28 cellular contexts compared by ENCODE assay signal in genomic region chr3:13473020-13473419, GRCh38.
"Had no signal": no experiment of that assay in that cellular context is flagged by ENCODE, and none has a peak within 500 bp of the region (broad histone marks: within the 10 kb centered on the region; RNA-seq: fewer than 3 reads in every experiment).

No MANE protein-coding gene starts in this region.

- FAIRE-seq: TTC549 had no signal

- H3K36me3 ChIP-seq: cardiac muscle cell, SJCRH30 had no signal

- H3K9me3 ChIP-seq: SJCRH30 had no signal

- ATAC-seq: activated CD4-positive, alpha-beta T cell treated with anti-CD3 and anti-CD28 coated beads for 36 hours; activated CD4-positive, CD25-positive, alpha-beta regulatory T cell treated with anti-CD3 and anti-CD28 coated beads, Interleukin-2, amount 50 U/mL, for 24 hours; activated naive CD8-positive, alpha-beta T cell treated with anti-CD3 and anti-CD28 coated beads, Interleukin-2, amount 50 U/mL, for 24 hours; activated T-cell treated with anti-CD3 and anti-CD28 coated beads, Interleukin-2, amount 50 U/mL, for 4 hours; Panc1 had no signal

- H3K36me3 Mint-ChIP-seq: activated naive CD8-positive, alpha-beta T cell; brain had no signal

- H3K4me1 Mint-ChIP-seq: activated CD4-positive, alpha-beta T cell treated with anti-CD3 and anti-CD28 coated beads for 36 hours; activated CD4-positive, alpha-beta T cell treated with anti-CD3 and anti-CD28 coated beads, Interleukin-2, amount 10 ng/mL, durations not matched to agents 7 days and 5 days had no signal

- H3K27me3 Mint-ChIP-seq: activated CD4-positive, alpha-beta T cell treated with anti-CD3 and anti-CD28 coated beads for 36 hours; activated naive CD8-positive, alpha-beta T cell had no signal

- H3K4me3 ChIP-seq: cardiac muscle cell, SJCRH30, SK-N-MC had no signal

- H3K9me3 Mint-ChIP-seq: activated CD4-positive, alpha-beta T cell treated with anti-CD3 and anti-CD28 coated beads, Interleukin-2, amount 10 ng/mL, durations not matched to agents 7 days and 5 days; activated naive CD4-positive, alpha-beta T cell treated with anti-CD3 and anti-CD28 coated beads for 36 hours; activated naive CD8-positive, alpha-beta T cell treated with anti-CD3 and anti-CD28 coated beads, Interleukin-2, amount 50 U/mL, for 24 hours; activated T-cell treated with anti-CD3 and anti-CD28 coated beads, Interleukin-2, amount 50 U/mL, for 4 hours; activated T-helper 1 cell treated with anti-CD3 and anti-CD28 coated beads, Interleukin-12 subunit alpha, Interleukin-12 subunit beta, Interleukin-2, Interleukin-4 antibody, amounts not matched to agents 30 ng/mL and 10 ng/mL and 1 ng/mL, durations not matched to agents 14 hours and 24 hours and 36 hours had no signal

- H3K4me3 Mint-ChIP-seq: activated CD4-positive, alpha-beta T cell treated with anti-CD3 and anti-CD28 coated beads for 36 hours; activated CD4-positive, alpha-beta T cell treated with anti-CD3 and anti-CD28 coated beads, Interleukin-2, amount 10 ng/mL, durations not matched to agents 7 days and 5 days; activated naive CD4-positive, alpha-beta T cell treated with anti-CD3 and anti-CD28 coated beads for 36 hours; activated naive CD8-positive, alpha-beta T cell; activated naive CD8-positive, alpha-beta T cell treated with anti-CD3 and anti-CD28 coated beads, Interleukin-2, amount 50 U/mL, for 24 hours; activated T-cell treated with anti-CD3 and anti-CD28 coated beads, Interleukin-2, amount 50 U/mL, for 4 hours; activated T-helper 1 cell treated with anti-CD3 and anti-CD28 coated beads, Interleukin-12 subunit alpha, Interleukin-12 subunit beta, Interleukin-2, Interleukin-4 antibody, amounts not matched to agents 30 ng/mL and 10 ng/mL and 1 ng/mL, durations not matched to agents 14 hours and 24 hours and 36 hours; brain had no signal

- H3K27me3 ChIP-seq: cardiac muscle cell, SJCRH30 had no signal

- H3K27ac ChIP-seq: cardiac muscle cell, SJCRH30, SK-N-MC had no signal

- H3K27ac Mint-ChIP-seq: activated CD4-positive, alpha-beta T cell treated with anti-CD3 and anti-CD28 coated beads for 36 hours; activated CD4-positive, alpha-beta T cell treated with anti-CD3 and anti-CD28 coated beads, Interleukin-2, amount 10 ng/mL, durations not matched to agents 7 days and 5 days; activated naive CD4-positive, alpha-beta T cell treated with anti-CD3 and anti-CD28 coated beads for 36 hours; activated naive CD8-positive, alpha-beta T cell; activated naive CD8-positive, alpha-beta T cell treated with anti-CD3 and anti-CD28 coated beads, Interleukin-2, amount 50 U/mL, for 24 hours; activated T-helper 1 cell treated with anti-CD3 and anti-CD28 coated beads, Interleukin-12 subunit alpha, Interleukin-12 subunit beta, Interleukin-2, Interleukin-4 antibody, amounts not matched to agents 30 ng/mL and 10 ng/mL and 1 ng/mL, durations not matched to agents 14 hours and 24 hours and 36 hours; brain had no signal

- DNase-seq: activated CD4-positive, alpha-beta T cell treated with anti-CD3 and anti-CD28 coated beads for 36 hours; activated CD4-positive, alpha-beta T cell treated with anti-CD3 and anti-CD28 coated beads, Interleukin-2, amount 10 ng/mL, durations not matched to agents 7 days and 5 days; activated CD4-positive, alpha-beta T cell treated with anti-CD3 and anti-CD28 coated beads, Interleukin-2, amount 50 U/mL, for 48 hours; activated CD8-positive, alpha-beta memory T cell treated with anti-CD3 and anti-CD28 coated beads, Interleukin-2, amount 50 U/mL, for 4 hours; activated gamma-delta T cell treated with Interleukin-2 at 50 U/mL for 16 hours; activated naive CD4-positive, alpha-beta T cell treated with anti-CD3 and anti-CD28 coated beads for 36 hours; activated naive CD8-positive, alpha-beta T cell treated with anti-CD3 and anti-CD28 coated beads, Interleukin-2, amount 50 U/mL, for 24 hours; activated T-cell treated with anti-CD3 and anti-CD28 coated beads for 4 hours; activated T-cell treated with anti-CD3 and anti-CD28 coated beads, Interleukin-2, amount 50 U/mL, for 4 hours; anterior cingulate cortex; Karpas-422; NCI-H1105; NCI-H1436; NCI-H1694; NCI-H1930; NCI-H2081 treated with DMSO at 0.1 percent for 48 hours; NCI-H345; NCI-H524 treated with DMSO at 0.1 percent for 48 hours; SHP77; SJCRH30 had no signal
